Comparison of ENCODE assay signal across 8 cellular contexts in the genomic region with DNA sequence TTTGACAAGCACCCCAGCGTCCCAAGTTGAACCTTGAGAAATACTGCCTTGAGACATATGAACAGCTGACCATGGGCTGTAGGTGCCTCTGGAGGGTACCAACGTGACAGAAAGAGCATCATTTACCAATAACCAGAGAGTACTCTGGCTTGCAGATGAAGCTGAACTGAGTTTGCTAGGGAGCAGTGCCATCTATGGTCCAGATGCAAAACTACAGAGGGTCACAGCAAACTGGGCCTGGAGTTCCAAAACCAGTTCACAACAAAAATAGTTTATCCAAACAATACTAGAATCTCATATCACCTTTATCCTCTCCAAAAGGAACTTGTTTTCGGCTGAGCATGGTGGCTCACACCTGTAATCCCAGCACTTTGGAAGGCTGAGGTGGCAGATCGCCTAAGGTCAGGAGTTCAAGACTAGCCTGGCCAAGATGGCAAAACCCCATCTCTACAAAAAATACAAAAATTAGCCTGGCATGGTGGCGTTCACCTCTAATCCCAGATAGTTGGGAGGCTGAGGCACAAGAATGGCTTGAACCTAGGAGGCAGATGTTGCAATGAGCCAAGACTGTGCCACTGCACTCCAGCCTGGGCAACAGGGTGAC.
A peak's percentile ranks its signal among the peaks of the same experiment; 100 is the strongest.
DNase-seq lines count a peak whose midpoint lies in the region; ATAC-seq and TF ChIP-seq lines count a peak whose summit lies in the region.

No MANE protein-coding gene starts in this region.

- no peaks in the 10 kb centered on the region for H3K9me3 Mint-ChIP-seq in nephron progenitor cell

- H3K27me3 ChIP-seq in cardiac muscle cell = no peaks in the 10 kb centered on the region

- peak; percentile 81 for TF ChIP-seq CTCF in cardiac muscle cell (IDR thresholded peaks at IDR 0.05; ENCODE audit: low read depth, low read length)
- TF ChIP-seq CTCF in nephron progenitor cell (IDR thresholded peaks at IDR 0.05) = peak; percentile 69

- no peak overlapping the region for H3K27ac ChIP-seq in cardiac muscle cell

- peaks cover 3% of the 10 kb centered on the region for H3K36me3 ChIP-seq in cardiac muscle cell

- H3K4me1 Mint-ChIP-seq in nephron progenitor cell = peaks cover 11% of the 10 kb centered on the region

- H3K4me1 ChIP-seq in cardiac muscle cell (ENCODE audit: low read depth) = peaks cover 4% of the 10 kb centered on the region

- intact Hi-C loops in Right ventricle myocardium inferior (cut with DNase I) = loop anchor here (2.0 kb wide), 1 partner anchor 80 kb away; no protein-coding TSS in a partner anchor

- H3K27ac Mint-ChIP-seq in nephron progenitor cell = no peak overlapping the region

- peaks cover 28% of the 10 kb centered on the region for H3K36me3 Mint-ChIP-seq in nephron progenitor cell (ENCODE audit: low read depth)

- ATAC-seq in Right ventricle myocardium inferior = no peak
- ATAC-seq in HG03520 (IDR thresholded peaks at IDR 0.05; ENCODE audit: unreplicated experiment) = no peak
- no peak for ATAC-seq in HG03342 (IDR thresholded peaks at IDR 0.05; ENCODE audit: unreplicated experiment)

- DNase-seq in cardiac muscle cell (ENCODE audit: low read depth in 1 of 2, low spot score in 1 of 2) = peak; percentile 56 to 81
- no peak for DNase-seq in Right ventricle myocardium inferior (ENCODE audit: missing footprints)
- DNase-seq in NCI-H1694 treated with DMSO at 0.1 percent for 48 hours (lab: John Stamatoyannopoulos, UW) = peak; percentile 25
- peak; percentile 19 for DNase-seq in activated CD8-positive, alpha-beta memory T cell treated with anti-CD3 and anti-CD28 coated beads, Interleukin-2, amount 50 U/mL, for 4 hours
- peak; percentile 65 for DNase-seq in fibroblast of gingiva (ENCODE audit: low read depth)
- peak; percentile 46 for DNase-seq in nephron progenitor cell

- H3K4me3 Mint-ChIP-seq in nephron progenitor cell = no peak overlapping the region

- H3K4me3 ChIP-seq in cardiac muscle cell = no peak overlapping the region

- H3K27me3 Mint-ChIP-seq in nephron progenitor cell (ENCODE audit: low read depth, poor library complexity) = no peaks in the 10 kb centered on the region

- H3K9me3 ChIP-seq in cardiac muscle cell (ENCODE audit: low read depth) = no peaks in the 10 kb centered on the region
